In genomic region chr19:3627351-3627723, GRCh38 we compare ENCODE assay signal across 8 cellular contexts. TPM values are rescaled to one million over a fixed set of nuclear protein-coding genes. Genes with fewer than 3 reads are reported as not detected.
A peak's percentile ranks its signal among the peaks of the same experiment; 100 is the strongest.
DNase-seq lines count a peak whose midpoint lies in the region; ATAC-seq, FAIRE-seq and TF ChIP-seq lines count a peak whose summit lies in the region.

No MANE protein-coding gene starts in this region.

- no peak for FAIRE-seq in kidney (lab: Jason Lieb, UNC)
- FAIRE-seq in urothelium cell line (lab: Jason Lieb, UNC): no peak

- H3K27ac Mint-ChIP-seq in activated CD4-positive, alpha-beta T cell treated with anti-CD3 and anti-CD28 coated beads for 36 hours: no peak overlapping the region
- no peak overlapping the region for H3K27ac Mint-ChIP-seq in activated T-helper 1 cell treated with anti-CD3 and anti-CD28 coated beads, Interleukin-12 subunit alpha, Interleukin-12 subunit beta, Interleukin-2, Interleukin-4 antibody, amounts not matched to agents 30 ng/mL and 10 ng/mL and 1 ng/mL, durations not matched to agents 14 hours and 24 hours and 36 hours

- POLR2A ChIA-PET in activated CD4-positive, alpha-beta T cell treated with anti-CD3 and anti-CD28 coated beads for 36 hours (lab: Charles Lee): interaction anchor here (0.6 kb wide), 2 partner anchors 63 to 109 kb away, joined by 5 read pairs; no protein-coding TSS in a partner anchor

- H3K4me1 ChIP-seq in kidney (ENCODE audit: control insufficient read depth in 1 of 2, insufficient read depth in 1 of 2, low read depth in 1 of 2, low read length in 2 of 2): peaks cover 4 to 17% of the 10 kb centered on the region in 2 donors

- H3K27ac ChIP-seq in kidney (ENCODE audit: low read depth in 2 of 2, low read length in 2 of 2): peak overlapping the region in 1 of 2 donors; percentile 4
- peak overlapping the region; percentile 98 for H3K27ac ChIP-seq in substantia nigra (ENCODE audit: low read depth, low read length, poor library complexity, severe bottlenecking)

- H3K4me3 ChIP-seq in kidney (ENCODE audit: low read length in 2 of 2): peak overlapping the region; percentile 51 to 97

- H3K36me3 ChIP-seq in kidney (ENCODE audit: control insufficient read depth in 1 of 2, insufficient read depth in 2 of 2, low read length in 2 of 2): no peaks in the 10 kb centered on the region

- no peak overlapping the region for H3K9ac ChIP-seq in kidney (ENCODE audit: low read length in 2 of 2)

- intact Hi-C loops in activated CD4-positive, alpha-beta T cell treated with anti-CD3 and anti-CD28 coated beads for 36 hours (cut with DNase I, micrococcal nuclease): loop anchor here (1.0 to 5.0 kb wide), 18 partner anchors 55 to 1095 kb away; partner anchors contain the start of genes HMG20B (in 2 of the 2), MFSD12 (in 2 of the 2), ANKRD24 (in 1 of the 2) and DPP9 (in 1 of the 2)
- intact Hi-C loops in activated T-helper 1 cell treated with anti-CD3 and anti-CD28 coated beads, Interleukin-12 subunit alpha, Interleukin-12 subunit beta, Interleukin-2, Interleukin-4 antibody, amounts not matched to agents 30 ng/mL and 10 ng/mL and 1 ng/mL, durations not matched to agents 14 hours and 24 hours and 36 hours (cut with micrococcal nuclease): loop anchor here (1.0 to 10.0 kb wide), 9 partner anchors 55 to 1203 kb away; partner anchors contain the start of genes DAPK3, FZR1, HMG20B and MFSD12
- intact Hi-C loops in kidney (cut with DNase I): no loop called here

- no peaks in the 10 kb centered on the region for H3K9me3 ChIP-seq in kidney (ENCODE audit: control insufficient read depth in 1 of 2, low read length in 2 of 2)

- TF ChIP-seq CTCF in kidney (IDR thresholded peaks at IDR 0.05; ENCODE audit: borderline replicate concordance, extremely low read depth, insufficient read depth): no peak

- peak overlapping the region; percentile 91 for H3K4me3 Mint-ChIP-seq in activated CD4-positive, alpha-beta T cell treated with anti-CD3 and anti-CD28 coated beads for 36 hours
- H3K4me3 Mint-ChIP-seq in activated T-helper 1 cell treated with anti-CD3 and anti-CD28 coated beads, Interleukin-12 subunit alpha, Interleukin-12 subunit beta, Interleukin-2, Interleukin-4 antibody, amounts not matched to agents 30 ng/mL and 10 ng/mL and 1 ng/mL, durations not matched to agents 14 hours and 24 hours and 36 hours: peak overlapping the region; percentile 89

- no peaks in the 10 kb centered on the region for H3K9me3 Mint-ChIP-seq in activated CD4-positive, alpha-beta T cell treated with anti-CD3 and anti-CD28 coated beads for 36 hours (ENCODE audit: low read depth)
- H3K9me3 Mint-ChIP-seq in activated T-helper 1 cell treated with anti-CD3 and anti-CD28 coated beads, Interleukin-12 subunit alpha, Interleukin-12 subunit beta, Interleukin-2, Interleukin-4 antibody, amounts not matched to agents 30 ng/mL and 10 ng/mL and 1 ng/mL, durations not matched to agents 14 hours and 24 hours and 36 hours: no peaks in the 10 kb centered on the region

- ATAC-seq in activated CD4-positive, alpha-beta T cell treated with anti-CD3 and anti-CD28 coated beads for 36 hours: no peak
- ATAC-seq in GM19328 (IDR thresholded peaks at IDR 0.05; ENCODE audit: unreplicated experiment): no peak

- H3K36me3 Mint-ChIP-seq in activated CD4-positive, alpha-beta T cell treated with anti-CD3 and anti-CD28 coated beads for 36 hours (ENCODE audit: low read depth): peaks cover 2% of the 10 kb centered on the region
- no peaks in the 10 kb centered on the region for H3K36me3 Mint-ChIP-seq in activated T-helper 1 cell treated with anti-CD3 and anti-CD28 coated beads, Interleukin-12 subunit alpha, Interleukin-12 subunit beta, Interleukin-2, Interleukin-4 antibody, amounts not matched to agents 30 ng/mL and 10 ng/mL and 1 ng/mL, durations not matched to agents 14 hours and 24 hours and 36 hours (ENCODE audit: low read depth)

- H3K27me3 Mint-ChIP-seq in activated CD4-positive, alpha-beta T cell treated with anti-CD3 and anti-CD28 coated beads for 36 hours: no peaks in the 10 kb centered on the region
- H3K27me3 Mint-ChIP-seq in activated T-helper 1 cell treated with anti-CD3 and anti-CD28 coated beads, Interleukin-12 subunit alpha, Interleukin-12 subunit beta, Interleukin-2, Interleukin-4 antibody, amounts not matched to agents 30 ng/mL and 10 ng/mL and 1 ng/mL, durations not matched to agents 14 hours and 24 hours and 36 hours (ENCODE audit: insufficient read depth): no peaks in the 10 kb centered on the region

- peaks cover 22% of the 10 kb centered on the region for H3K4me1 Mint-ChIP-seq in activated CD4-positive, alpha-beta T cell treated with anti-CD3 and anti-CD28 coated beads for 36 hours
- peaks cover 13% of the 10 kb centered on the region for H3K4me1 Mint-ChIP-seq in activated T-helper 1 cell treated with anti-CD3 and anti-CD28 coated beads, Interleukin-12 subunit alpha, Interleukin-12 subunit beta, Interleukin-2, Interleukin-4 antibody, amounts not matched to agents 30 ng/mL and 10 ng/mL and 1 ng/mL, durations not matched to agents 14 hours and 24 hours and 36 hours (ENCODE audit: low read depth)

- CTCF ChIA-PET in activated CD4-positive, alpha-beta T cell treated with anti-CD3 and anti-CD28 coated beads for 36 hours (lab: Charles Lee): interaction anchor here (0.6 to 1.0 kb wide), 4 partner anchors 39 to 394 kb away, joined by 3 read pairs; no protein-coding TSS in a partner anchor

- no peak for DNase-seq in activated CD4-positive, alpha-beta T cell treated with anti-CD3 and anti-CD28 coated beads for 36 hours
- no peak for DNase-seq in activated CD4-positive, alpha-beta T cell treated with anti-CD3 and anti-CD28 coated beads for 4 hours
- DNase-seq in activated T-helper 1 cell treated with anti-CD3 and anti-CD28 coated beads, Interleukin-12 subunit alpha, Interleukin-12 subunit beta, Interleukin-2, Interleukin-4 antibody, amounts not matched to agents 30 ng/mL and 10 ng/mL and 1 ng/mL, durations not matched to agents 14 hours and 24 hours and 36 hours (ENCODE audit: low spot score): no peak
- no peak for DNase-seq in kidney
- no peak for DNase-seq in substantia nigra (lab: John Stamatoyannopoulos, UW)
- DNase-seq in urothelium cell line (ENCODE audit: low spot score): no peak
- DNase-seq in SKM-1 treated with dmso at 0.1 percent for 144 hours (lab: John Stamatoyannopoulos, UW; ENCODE audit: unreplicated experiment): no peak

RNA-seq across cellular contexts. Expression of gene CACTIN, which starts 0.7 kb away (rescaled TPM):
- 10 to 100 TPM; 28.0 to 33.6 TPM for total RNA-seq in activated CD4-positive, alpha-beta T cell treated with anti-CD3 and anti-CD28 coated beads for 36 hours
- total RNA-seq in activated T-helper 1 cell treated with anti-CD3 and anti-CD28 coated beads, Interleukin-12 subunit alpha, Interleukin-12 subunit beta, Interleukin-2, Interleukin-4 antibody, amounts not matched to agents 30 ng/mL and 10 ng/mL and 1 ng/mL, durations not matched to agents 14 hours and 24 hours and 36 hours: 37.2 and 40.8 TPM in 2 replicates
- total RNA-seq in kidney: 23.9 TPM
- polyA plus RNA-seq in kidney (ENCODE audit: insufficient read depth, low read depth, low replicate concordance): 11.6 TPM

RNA-seq across cellular contexts. Expression of gene TBXA2R, which starts 20.7 kb away (rescaled TPM):
- under 1 TPM; 0.64 to 0.72 TPM for total RNA-seq in activated CD4-positive, alpha-beta T cell treated with anti-CD3 and anti-CD28 coated beads for 36 hours
- total RNA-seq in activated T-helper 1 cell treated with anti-CD3 and anti-CD28 coated beads, Interleukin-12 subunit alpha, Interleukin-12 subunit beta, Interleukin-2, Interleukin-4 antibody, amounts not matched to agents 30 ng/mL and 10 ng/mL and 1 ng/mL, durations not matched to agents 14 hours and 24 hours and 36 hours: 0.47 and 1.0 TPM in 2 replicates
- total RNA-seq in kidney: 6.7 TPM
- polyA plus RNA-seq in kidney (ENCODE audit: insufficient read depth, low read depth, low replicate concordance): 8.8 TPM

RNA-seq across cellular contexts. Expression of gene GIPC3, which starts 42.1 kb away (rescaled TPM):
- under 1 TPM; 0.48 to 0.51 TPM for total RNA-seq in activated CD4-positive, alpha-beta T cell treated with anti-CD3 and anti-CD28 coated beads for 36 hours
- total RNA-seq in activated T-helper 1 cell treated with anti-CD3 and anti-CD28 coated beads, Interleukin-12 subunit alpha, Interleukin-12 subunit beta, Interleukin-2, Interleukin-4 antibody, amounts not matched to agents 30 ng/mL and 10 ng/mL and 1 ng/mL, durations not matched to agents 14 hours and 24 hours and 36 hours: 0.31 and 0.39 TPM in 2 replicates
- total RNA-seq in kidney: 2.1 TPM
- 2.1 TPM for polyA plus RNA-seq in kidney (ENCODE audit: insufficient read depth, low read depth, low replicate concordance)

RNA-seq across cellular contexts. Expression of gene HMG20B, which starts 54.6 kb away (rescaled TPM):
- total RNA-seq in activated CD4-positive, alpha-beta T cell treated with anti-CD3 and anti-CD28 coated beads for 36 hours: 10 to 100 TPM; 59.5 to 62.5 TPM
- total RNA-seq in activated T-helper 1 cell treated with anti-CD3 and anti-CD28 coated beads, Interleukin-12 subunit alpha, Interleukin-12 subunit beta, Interleukin-2, Interleukin-4 antibody, amounts not matched to agents 30 ng/mL and 10 ng/mL and 1 ng/mL, durations not matched to agents 14 hours and 24 hours and 36 hours: 56.4 and 63.0 TPM in 2 replicates
- 69.7 TPM for total RNA-seq in kidney
- polyA plus RNA-seq in kidney (ENCODE audit: insufficient read depth, low read depth, low replicate concordance): 82.6 TPM
